8 cellular contexts compared by ENCODE assay signal in the genomic region with DNA sequence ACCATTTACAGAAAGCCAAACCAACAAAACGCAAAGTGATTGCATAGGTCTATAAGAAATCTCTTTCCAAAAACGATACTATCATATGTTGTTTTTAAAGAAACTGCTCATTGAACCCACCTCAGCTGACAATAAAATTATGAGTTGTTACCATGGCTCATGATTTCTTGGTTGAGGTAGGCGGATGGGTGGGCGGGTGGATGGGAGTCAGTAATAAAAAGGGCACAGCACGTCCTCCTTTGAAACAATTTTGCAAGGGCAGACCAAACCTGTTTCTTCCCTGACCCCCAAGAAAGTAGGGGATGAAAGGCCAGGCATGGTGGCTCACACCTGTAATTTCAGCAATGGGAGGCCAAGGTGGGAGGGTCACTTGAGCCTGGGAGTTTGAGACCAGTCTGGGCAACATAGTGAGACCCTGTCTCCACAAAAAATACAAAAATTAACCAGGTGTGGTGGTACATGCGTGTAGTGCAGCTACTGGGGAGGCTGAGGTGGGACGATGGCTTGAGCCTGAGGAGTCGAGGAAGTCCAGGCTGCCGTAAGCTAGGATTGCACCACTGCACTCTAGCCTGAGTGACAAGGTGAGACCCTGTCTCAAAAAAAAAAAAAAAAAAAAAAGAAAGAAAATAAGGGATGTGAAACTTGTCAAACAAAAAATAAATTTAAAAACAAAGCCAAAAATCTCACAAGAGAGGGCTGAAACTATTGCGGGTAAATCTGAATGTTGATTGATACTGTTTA. TPM values are rescaled to one million over a fixed set of nuclear protein-coding genes. Genes with fewer than 3 reads are reported as not detected.
DNase-seq lines count a peak whose midpoint lies in the region; ATAC-seq and TF ChIP-seq lines count a peak whose summit lies in the region.
"Had no signal": no experiment of that assay in that cellular context is flagged by ENCODE, and none has a peak within 500 bp of the region (broad histone marks: within the 10 kb centered on the region; RNA-seq: fewer than 3 reads in every experiment).

No MANE protein-coding gene starts in this region.

- no peaks in the 10 kb centered on the region for H3K36me3 ChIP-seq in tibial artery
- peaks cover 0 to 24% (median 0%) of the 10 kb centered on the region in 9 donors for H3K36me3 ChIP-seq in heart left ventricle

- no peak for TF ChIP-seq CTCF in HFFc6 (IDR thresholded peaks at IDR 0.05)
- no peak for TF ChIP-seq CTCF in fibroblast of mammary gland (conservative IDR thresholded peaks at IDR 0.05; ENCODE audit: control insufficient read depth, insufficient read depth, low read depth, low read length)
- no peak for TF ChIP-seq CTCF in tibial artery (IDR thresholded peaks at IDR 0.05)
- no peak for TF ChIP-seq CTCF in heart left ventricle (IDR thresholded peaks at IDR 0.05)

- H3K4me3 ChIP-seq in fibroblast of mammary gland (ENCODE audit: control insufficient read depth, low read depth, low read length) (peak overlapping the region; percentile 15), tibial artery (no peak overlapping the region), heart left ventricle (no peak overlapping the region)

- H3K27ac ChIP-seq in tibial artery (no peak overlapping the region), heart left ventricle (no peak overlapping the region)

- H3K4me3 Mint-ChIP-seq in HFFc6, result peak overlapping the region; percentile 88

- intact Hi-C loops in tibial artery (cut with DNase I; ENCODE audit: low total_unique reads), result no loop called here
- intact Hi-C loops in heart left ventricle (cut with DNase I), result no loop called here

- no peak for ATAC-seq in heart left ventricle
- no peak for ATAC-seq in GM21529 (IDR thresholded peaks at IDR 0.05; ENCODE audit: unreplicated experiment)

- H3K27ac Mint-ChIP-seq in HFFc6, result peak overlapping the region; percentile 14; the same call in 1 of the 2 replicates

- H3K4me1 ChIP-seq in tibial artery, result peaks cover 0 to 28% (median 14%) of the 10 kb centered on the region in 4 donors
- peaks cover 0 to 39% (median 25%) of the 10 kb centered on the region in 12 donors for H3K4me1 ChIP-seq in heart left ventricle

- no peak for TF ChIP-seq POLR2A in heart left ventricle (IDR thresholded peaks at IDR 0.05)

- DNase-seq in HFFc6, result no peak
- DNase-seq in activated CD4-positive, alpha-beta T cell treated with anti-CD3 and anti-CD28 coated beads, Interleukin-2, amount 50 U/mL, for 4 hours, result peak; percentile 59 to 64
- DNase-seq in fibroblast of mammary gland (ENCODE audit: low read depth), result no peak
- peak in 2 of 3 experiments; percentile 21 to 47 for DNase-seq in stimulated activated CD4-positive, alpha-beta T cell treated with anti-CD3 and anti-CD28 coated beads, TNF-alpha, amount 100 ng/mL, for 4 hours (ENCODE audit: low read depth in 3 of 3)
- DNase-seq in tibial artery, result no peak
- DNase-seq in heart left ventricle, result no peak
- DNase-seq: NCI-H1048 had no signal

- no peaks in the 10 kb centered on the region for H3K9me3 Mint-ChIP-seq in HFFc6

- no peaks in the 10 kb centered on the region; the same call in 1 of the 2 replicates for H3K27me3 Mint-ChIP-seq in HFFc6 (ENCODE audit: insufficient read depth)

- H3K27me3 ChIP-seq in tibial artery, result no peaks in the 10 kb centered on the region
- H3K27me3 ChIP-seq in heart left ventricle, result no peaks in the 10 kb centered on the region

- H3K9me3 ChIP-seq in tibial artery (no peaks in the 10 kb centered on the region), heart left ventricle (no peaks in the 10 kb centered on the region)

- WGBS in heart left ventricle, 4 donors, result 88 to 95% (median 93%) methylated on average over 10 of the region's 10 CpGs

- H3K36me3 Mint-ChIP-seq in HFFc6 (ENCODE audit: low read depth), result peaks cover 9% of the 10 kb centered on the region; the same call in 1 of the 2 replicates

- H3K4me1 Mint-ChIP-seq in HFFc6 (ENCODE audit: low read depth), result peaks cover 61% of the 10 kb centered on the region

RNA-seq across cellular contexts. Expression of a gene that starts 2.1 kb away (rescaled TPM):
- 10 to 100 TPM; 39.5 to 44.5 (median 41.3) TPM for total RNA-seq in HFFc6 (2021; fragmentation: NEBNext Ultra II Directional; extraction: Animal tissue kit (Norgen Biotek cat#: 25700))
- 10 to 100 TPM; 26.5 to 50.1 (median 41.8) TPM for total RNA-seq in heart left ventricle
- 10 to 100 TPM; 13.5 to 40.0 TPM for polyA plus RNA-seq in heart left ventricle

RNA-seq across cellular contexts. Expression of a gene that starts 17.8 kb away (rescaled TPM):
- total RNA-seq in HFFc6 (2021; fragmentation: NEBNext Ultra II Directional; extraction: Animal tissue kit (Norgen Biotek cat#: 25700)), result under 1 TPM in 3 of 6 experiments, not detected in 3; 0.26 to 0.63 (median 0.43) TPM
- total RNA-seq in heart left ventricle, result 1 to 10 TPM in 1 of 9 donors, under 1 TPM in 4, not detected in 4; 0.66 to 1.7 (median 0.86) TPM
- polyA plus RNA-seq in heart left ventricle, result under 1 TPM; 0.25 to 0.38 TPM

RNA-seq across cellular contexts. Expression of a gene that starts 53.6 kb away (rescaled TPM):
- under 1 TPM in 1 of 6 experiments, not detected in 5; 0.10 TPM for total RNA-seq in HFFc6 (2021; fragmentation: NEBNext Ultra II Directional; extraction: Animal tissue kit (Norgen Biotek cat#: 25700))
- total RNA-seq in heart left ventricle, result not detected
- polyA plus RNA-seq in heart left ventricle, result not detected

Comparison
In these comparisons a context has a peak if more than half of its experiments do, and no peak if none do; other contexts are left out.
1. DNase-seq: peak in activated CD4-positive, alpha-beta T cell treated with anti-CD3 and anti-CD28 coated beads, Interleukin-2, amount 50 U/mL, for 4 hours (2 of 2) and stimulated activated CD4-positive, alpha-beta T cell treated with anti-CD3 and anti-CD28 coated beads, TNF-alpha, amount 100 ng/mL, for 4 hours (2 of 3); none in HFFc6 (single experiment), fibroblast of mammary gland (single experiment), tibial artery (0 of 2) and heart left ventricle (0 of 5).